31 cellular contexts compared by ENCODE assay signal in genomic region chr13:76929975-76930374, GRCh38. TPM values are rescaled to one million over a fixed set of nuclear protein-coding genes. Genes with fewer than 3 reads are reported as not detected.
"Had no signal": no experiment of that assay in that cellular context is flagged by ENCODE, and none has a peak within 500 bp of the region (broad histone marks: within the 10 kb centered on the region; RNA-seq: fewer than 3 reads in every experiment).

No MANE protein-coding gene starts in this region.

- FAIRE-seq: TTC549 had no signal

- H3K27ac Mint-ChIP-seq: activated CD4-positive, alpha-beta T cell treated with anti-CD3 and anti-CD28 coated beads, Interleukin-2, amount 10 ng/mL, durations not matched to agents 24 days and 14 days; activated CD8-positive, alpha-beta T cell treated with anti-CD3 and anti-CD28 coated beads for 36 hours; activated naive CD4-positive, alpha-beta T cell treated with anti-CD3 and anti-CD28 coated beads, Interleukin-2, amount 50 U/mL, for 24 hours; activated naive CD8-positive, alpha-beta T cell treated with anti-CD3 and anti-CD28 coated beads, Interleukin-2, amount 10 ng/mL, durations not matched to agents 7 days and 5 days; activated T-cell treated with anti-CD3 and anti-CD28 coated beads, Interleukin-2, amount 50 U/mL, for 72 hours; activated T-helper 17 cell treated with anti-CD3 and anti-CD28 coated beads, Interleukin-2, amount 50 U/mL, for 72 hours had no signal

- H3K36me3 Mint-ChIP-seq: activated naive CD4-positive, alpha-beta T cell treated with anti-CD3 and anti-CD28 coated beads, Interleukin-2, amount 50 U/mL, for 24 hours; activated naive CD8-positive, alpha-beta T cell treated with anti-CD3 and anti-CD28 coated beads, Interleukin-2, amount 10 ng/mL, durations not matched to agents 7 days and 5 days had no signal

- H3K27me3 Mint-ChIP-seq: activated CD4-positive, alpha-beta T cell treated with anti-CD3 and anti-CD28 coated beads, Interleukin-2, amount 10 ng/mL, durations not matched to agents 24 days and 14 days had no signal

- H3K9me3 Mint-ChIP-seq: activated CD4-positive, alpha-beta T cell treated with anti-CD3 and anti-CD28 coated beads, Interleukin-2, amount 10 ng/mL, durations not matched to agents 24 days and 14 days; activated CD8-positive, alpha-beta T cell treated with anti-CD3 and anti-CD28 coated beads for 36 hours; activated naive CD4-positive, alpha-beta T cell treated with anti-CD3 and anti-CD28 coated beads, Interleukin-2, amount 50 U/mL, for 24 hours; activated T-cell treated with anti-CD3 and anti-CD28 coated beads, Interleukin-2, amount 50 U/mL, for 72 hours; activated T-helper 17 cell treated with anti-CD3 and anti-CD28 coated beads, Interleukin-2, amount 50 U/mL, for 72 hours had no signal

- DNase-seq: activated CD4-positive, alpha-beta T cell treated with anti-CD3 and anti-CD28 coated beads, Interleukin-2, amount 10 ng/mL, durations not matched to agents 24 days and 14 days; activated CD4-positive, alpha-beta T cell treated with anti-CD3 and anti-CD28 coated beads, Interleukin-2, amount 50 U/mL, for 4 hours; activated CD8-positive, alpha-beta T cell treated with anti-CD3 and anti-CD28 coated beads for 36 hours; activated effector memory CD4-positive, alpha-beta T cell treated with anti-CD3 and anti-CD28 coated beads, Interleukin-2, amount 50 U/mL, for 16 hours; activated naive CD4-positive, alpha-beta T cell treated with Interleukin-2 at 50 U/mL for 16 hours; activated naive CD8-positive, alpha-beta T cell treated with anti-CD3 and anti-CD28 coated beads, Interleukin-2, amount 10 ng/mL, durations not matched to agents 7 days and 5 days; activated T-cell treated with anti-CD3 and anti-CD28 coated beads, Interleukin-2, amount 50 U/mL, for 1 hour; activated T-cell treated with anti-CD3 and anti-CD28 coated beads, Interleukin-2, amount 50 U/mL, for 72 hours; amygdala; MG63; NCI-H1048; NCI-H1105 treated with DMSO at 0.1 percent for 48 hours; NCI-H1436; NCI-H1694; NCI-H1930; NCI-H2081 treated with DMSO at 0.1 percent for 48 hours; NCI-H524 treated with DMSO at 0.1 percent for 48 hours; SJCRH30; T1000 had no signal

- H3K27ac ChIP-seq: ascending aorta, SJCRH30, SK-N-MC had no signal

- ATAC-seq: activated CD8-positive, alpha-beta T cell treated with anti-CD3 and anti-CD28 coated beads for 36 hours; activated T-cell treated with anti-CD3 and anti-CD28 coated beads, Interleukin-2, amount 50 U/mL, for 72 hours; activated T-helper 17 cell treated with anti-CD3 and anti-CD28 coated beads, Interleukin-2, amount 50 U/mL, for 72 hours; Panc1 had no signal

- H3K4me3 ChIP-seq: ascending aorta, MG63, SJCRH30, SK-N-MC had no signal

- H3K36me3 ChIP-seq: ascending aorta, MG63, SJCRH30 had no signal

- H3K9me3 ChIP-seq: SJCRH30 had no signal

- H3K4me1 ChIP-seq: ascending aorta, SJCRH30 had no signal

- H3K4me3 Mint-ChIP-seq: activated CD4-positive, alpha-beta T cell treated with anti-CD3 and anti-CD28 coated beads, Interleukin-2, amount 10 ng/mL, durations not matched to agents 24 days and 14 days; activated CD8-positive, alpha-beta T cell treated with anti-CD3 and anti-CD28 coated beads for 36 hours; activated naive CD4-positive, alpha-beta T cell treated with anti-CD3 and anti-CD28 coated beads, Interleukin-2, amount 50 U/mL, for 24 hours; activated naive CD8-positive, alpha-beta T cell treated with anti-CD3 and anti-CD28 coated beads, Interleukin-2, amount 10 ng/mL, durations not matched to agents 7 days and 5 days; activated T-cell treated with anti-CD3 and anti-CD28 coated beads, Interleukin-2, amount 50 U/mL, for 72 hours; activated T-helper 17 cell treated with anti-CD3 and anti-CD28 coated beads, Interleukin-2, amount 50 U/mL, for 72 hours had no signal

- H3K4me1 Mint-ChIP-seq: activated CD4-positive, alpha-beta T cell treated with anti-CD3 and anti-CD28 coated beads, Interleukin-2, amount 10 ng/mL, durations not matched to agents 24 days and 14 days; activated naive CD4-positive, alpha-beta T cell treated with anti-CD3 and anti-CD28 coated beads, Interleukin-2, amount 50 U/mL, for 24 hours; activated T-helper 17 cell treated with anti-CD3 and anti-CD28 coated beads, Interleukin-2, amount 50 U/mL, for 72 hours had no signal

- H3K27me3 ChIP-seq: ascending aorta, MG63, SJCRH30 had no signal

RNA-seq across cellular contexts. Expression of gene ACOD1, which starts 18.3 kb away (rescaled TPM):
- total RNA-seq: activated CD4-positive, alpha-beta T cell treated with anti-CD3 and anti-CD28 coated beads, Interleukin-2, amount 10 ng/mL, durations not matched to agents 24 days and 14 days; activated CD8-positive, alpha-beta memory T cell treated with anti-CD3 and anti-CD28 coated beads for 36 hours; activated CD8-positive, alpha-beta T cell treated with anti-CD3 and anti-CD28 coated beads for 36 hours; activated naive CD8-positive, alpha-beta T cell treated with anti-CD3 and anti-CD28 coated beads, Interleukin-2, amount 10 ng/mL, durations not matched to agents 7 days and 5 days; activated T-cell treated with anti-CD3 and anti-CD28 coated beads, Interleukin-2, amount 50 U/mL, for 72 hours; activated T-helper 17 cell treated with anti-CD3 and anti-CD28 coated beads, Interleukin-2, amount 50 U/mL, for 72 hours; ascending aorta; cardiac septum; NCI-H460; RPMI7951; SJCRH30; T-helper 1 cell treated with Interleukin-12 subunit alpha and Interleukin-12 subunit beta and Interleukin-4 antibody, amounts not matched to agents 30 ng/mL and 1 ng/mL, for 36 hours; T-helper 2 cell treated with Interferon-gamma antibody and Interleukin-4, amounts not matched to agents 100 ng/mL and 5 ng/mL, for 36 hours had no signal
